30 cellular contexts compared by ENCODE assay signal in genomic region chr2:137997733-137998132, GRCh38. TPM values are rescaled to one million over a fixed set of nuclear protein-coding genes. Genes with fewer than 3 reads are reported as not detected.
DNase-seq lines count a peak whose midpoint lies in the region; ATAC-seq, FAIRE-seq and TF ChIP-seq lines count a peak whose summit lies in the region.
"Had no signal": no experiment of that assay in that cellular context is flagged by ENCODE, and none has a peak within 500 bp of the region (broad histone marks: within the 10 kb centered on the region; RNA-seq: fewer than 3 reads in every experiment).

No MANE protein-coding gene starts in this region.

- H3K27ac ChIP-seq in HepG2 (ENCODE audit: extremely low read length, insufficient read depth, low read length) (no peak overlapping the region), right lobe of liver (no peak overlapping the region)
- H3K27ac ChIP-seq: 22Rv1; A549; BLaER1; BLaER1 treated with 17β-estradiol and CSF1 and Interleukin-3, amounts not matched to agents 10 nM and 100 nM; C4-2B had no signal

- 0 out of 2 replicates have a peak, but pooled peaks cover 6% of the 10 kb centered on the region for H4K20me1 ChIP-seq in HepG2 (ENCODE audit: insufficient read depth, low read length)
- H4K20me1 ChIP-seq: BLaER1 had no signal

- H3K9me3 ChIP-seq in HepG2 (ENCODE audit: low read length), result peaks cover 35% of the 10 kb centered on the region
- no peaks in the 10 kb centered on the region for H3K9me3 ChIP-seq in right lobe of liver
- H3K9me3 ChIP-seq: BE2C had no signal

- intact Hi-C loops in HepG2 (cut with micrococcal nuclease; ENCODE audit: unreplicated experiment) (no loop called here), right lobe of liver (cut with DNase I) (no loop called here)

- peaks cover 14 to 42% of the 10 kb centered on the region in 2 experiments for H3K36me3 ChIP-seq in HepG2 (replicated peaks in 1 of 2; ENCODE audit: control insufficient read depth in 1 of 2, insufficient read depth in 2 of 2, low read length in 2 of 2)
- peaks cover 0 to 14% (median 7%) of the 10 kb centered on the region in 4 donors for H3K36me3 ChIP-seq in right lobe of liver
- H3K36me3 ChIP-seq: BE2C, BLaER1 had no signal

- 97% methylated on average over 4 of the region's 4 CpGs for WGBS in HepG2 (ENCODE audit: low lambda C conversion rate)
- 93% methylated on average over 4 of the region's 4 CpGs for WGBS in right lobe of liver (ENCODE audit: insufficient coverage, low coverage, low lambda C conversion rate, missing lambda C conversion rate)

- ATAC-seq in HepG2 (peak; percentile 62), right lobe of liver (no peak)
- ATAC-seq: A549; CD8-positive, alpha-beta T cell had no signal

- no peak for FAIRE-seq in HepG2 (lab: Jason Lieb, UNC)
- FAIRE-seq: A204.1, A549, D721Med had no signal

- no peak for TF ChIP-seq RAD21 in HepG2 (CRISPR knock-in tag; IDR thresholded peaks at IDR 0.05)

- BruUV-seq in HepG2 (replicated peaks; lab: Mats Ljungman, UMichigan), result no TSS peak

- TF ChIP-seq POLR2A in HepG2 (IDR thresholded peaks at IDR 0.05; ENCODE audit: insufficient read depth in 1 of 2, low read depth in 2 of 2, low read length in 2 of 2) (no peak), right lobe of liver (IDR thresholded peaks at IDR 0.05) (no peak)

- TF ChIP-seq EP300 in HepG2 (IDR thresholded peaks at IDR 0.05; ENCODE audit: low read depth in 2 of 2, low read length in 2 of 2) (no peak), HepG2 (CRISPR knock-in tag; IDR thresholded peaks at IDR 0.05; ENCODE audit: borderline replicate concordance) (no peak)

- in situ Hi-C loops in HepG2 (cut with HindIII; ENCODE audit: extremely low pct_ligation_motif_present, low pct_unique_long_range_greater_than_20kb), result no loop called here

- no peak overlapping the region for H3K4me2 ChIP-seq in HepG2 (ENCODE audit: low read depth, low read length)
- H3K4me2 ChIP-seq: A549; BLaER1; BLaER1 treated with 17β-estradiol and CSF1 and Interleukin-3, amounts not matched to agents 10 nM and 100 nM had no signal

- CTCF ChIA-PET in HepG2 (lab: Yijun Ruan, JAX; ENCODE audit: low intra/inter-chr PET ratio, low total read pairs), result no interaction called here

- no peak overlapping the region for H2AFZ ChIP-seq in HepG2 (ENCODE audit: low read length)

- TF ChIP-seq CTCF in HepG2 (CRISPR knock-in tag; IDR thresholded peaks at IDR 0.05), result no peak
- no peak for TF ChIP-seq CTCF in right lobe of liver (IDR thresholded peaks at IDR 0.05)

- peaks cover 6% of the 10 kb centered on the region for H3K79me2 ChIP-seq in HepG2 (ENCODE audit: insufficient read depth, low read length)

- H3K9ac ChIP-seq in HepG2 (ENCODE audit: insufficient read depth, low read depth, low read length), result no peak overlapping the region
- H3K9ac ChIP-seq: BLaER1; BLaER1 treated with 17β-estradiol and CSF1 and Interleukin-3, amounts not matched to agents 10 nM and 100 nM had no signal

- POLR2A ChIA-PET in HepG2 (lab: Yijun Ruan, JAX), result interaction anchor here (1.2 kb wide), 1 partner anchor 19 kb away, joined by 3 read pairs; no protein-coding TSS in a partner anchor

- no peaks in the 10 kb centered on the region for H3K4me1 ChIP-seq in HepG2 (ENCODE audit: insufficient read depth, low read length)
- H3K4me1 ChIP-seq in right lobe of liver, result no peaks in the 10 kb centered on the region
- H3K4me1 ChIP-seq: A549, BE2C, BLaER1, Caco-2 had no signal

- H3K27me3 ChIP-seq in HepG2 (ENCODE audit: control insufficient read depth in 1 of 2, insufficient read depth in 2 of 2, low read length in 2 of 2) (no peaks in the 10 kb centered on the region), right lobe of liver (no peaks in the 10 kb centered on the region)
- H3K27me3 ChIP-seq: BE2C; BLaER1; BLaER1 treated with 17β-estradiol and CSF1 and Interleukin-3, amounts not matched to agents 10 nM and 100 nM had no signal

- DNase-seq in HepG2 (ENCODE audit: low spot score), result no peak
- no peak for DNase-seq in right lobe of liver
- DNase-seq: 8988T; ACHN; AML-193; BE2C; C1 segment of cervical spinal cord; Caco-2; Calu3; CD4-positive, alpha-beta memory T cell; CD4-positive, alpha-beta T cell; CD4-positive, CD25-positive, alpha-beta regulatory T cell; CD8-positive, alpha-beta memory T cell; CD8-positive, alpha-beta T cell; COR-L47; DMS 273 treated with DMSO at 0.1 percent for 48 hours; DMS153; DMS53; DMS79; DMS79 treated with DMSO at 0.1 percent for 48 hours; DND-41; EL had no signal

- H3K4me3 ChIP-seq in HepG2 (replicated peaks in 1 of 3; ENCODE audit: insufficient read depth in 1 of 3, low read depth in 2 of 3, low read length in 3 of 3), result no peak overlapping the region
- no peak overlapping the region for H3K4me3 ChIP-seq in right lobe of liver
- H3K4me3 ChIP-seq: A549; BLaER1; BLaER1 treated with 17β-estradiol and CSF1 and Interleukin-3, amounts not matched to agents 10 nM and 100 nM had no signal

TF ChIP-seq in HepG2, 621 proteins besides CTCF, POLR2A, EP300 and RAD21 (continues in another document):
- TF ChIP-seq RBM22 (optimal IDR thresholded peaks at IDR 0.05; ENCODE audit: low read length) (peak; percentile 69), RFX3 (CRISPR knock-in tag; IDR thresholded peaks at IDR 0.05) (no peak), DNMT3B (CRISPR knock-in tag; conservative IDR thresholded peaks at IDR 0.05) (no peak), ZNF280D (CRISPR knock-in tag; IDR thresholded peaks at IDR 0.05) (0 out of 2 replicates have a peak, but pooled peaks have one; percentile 3), POLR2G (IDR thresholded peaks at IDR 0.05; ENCODE audit: low read depth, low read length) (peak; percentile 47; the same call in 1 of the 2 replicates), ZNF331 (CRISPR knock-in tag; IDR thresholded peaks at IDR 0.05) (0 out of 2 replicates have a peak, but pooled peaks have one; percentile 41), XRCC5 (optimal IDR thresholded peaks at IDR 0.05; ENCODE audit: low read length) (no peak)
- TF ChIP-seq, protein P1, sequence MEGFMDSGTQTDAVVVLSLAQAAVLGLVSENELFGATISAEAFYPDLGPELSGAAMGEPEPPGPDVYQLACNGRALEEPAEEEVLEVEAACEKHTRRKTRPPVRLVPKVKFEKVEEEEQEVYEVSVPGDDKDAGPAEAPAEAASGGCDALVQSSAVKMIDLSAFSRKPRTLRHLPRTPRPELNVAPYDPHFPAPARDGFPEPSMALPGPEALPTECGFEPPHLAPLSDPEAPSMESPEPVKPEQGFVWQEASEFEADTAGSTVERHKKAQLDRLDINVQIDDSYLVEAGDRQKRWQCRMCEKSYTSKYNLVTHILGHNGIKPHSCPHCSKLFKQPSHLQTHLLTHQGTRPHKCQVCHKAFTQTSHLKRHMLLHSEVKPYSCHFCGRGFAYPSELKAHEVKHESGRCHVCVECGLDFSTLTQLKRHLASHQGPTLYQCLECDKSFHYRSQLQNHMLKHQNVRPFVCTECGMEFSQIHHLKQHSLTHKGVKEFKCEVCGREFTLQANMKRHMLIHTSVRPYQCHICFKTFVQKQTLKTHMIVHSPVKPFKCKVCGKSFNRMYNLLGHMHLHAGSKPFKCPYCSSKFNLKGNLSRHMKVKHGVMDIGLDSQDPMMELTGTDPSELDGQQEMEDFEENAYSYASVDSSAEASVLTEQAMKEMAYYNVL (CRISPR knock-in tag; IDR thresholded peaks at IDR 0.05; ENCODE audit: borderline replicate concordance), result no peak

RNA-seq across cellular contexts. Expression of gene HNMT, which starts 33.5 kb away (rescaled TPM):
- total RNA-seq in HepG2 (2016; rRNA removed; fragmentation: Illumina TruSeq; extraction: Trizol), result 309 and 372 TPM in 2 replicates
- 103 and 116 TPM in 2 replicates for total RNA-seq in HepG2 (2016; cell fraction: cytosol; rRNA removed; fragmentation: Illumina TruSeq; extraction: Trizol; ENCODE audit: low read depth)
- total RNA-seq in HepG2 (2016; cell fraction: insoluble cytoplasmic fraction; rRNA removed; fragmentation: Illumina TruSeq; extraction: Trizol), result 312 and 373 TPM in 2 replicates
- total RNA-seq in HepG2 (2016; cell fraction: membrane; rRNA removed; fragmentation: Illumina TruSeq; extraction: Trizol), result 157 and 177 TPM in 2 replicates
- 234 and 240 TPM in 2 replicates for total RNA-seq in HepG2 (2016; cell fraction: nucleus; rRNA removed; fragmentation: Illumina TruSeq; extraction: Trizol)
- polyA plus RNA-seq in HepG2 (2011; rRNA removed), result 259 and 279 TPM in 2 replicates
- 170 and 271 TPM in 2 replicates for polyA plus RNA-seq in HepG2 (2011; cell fraction: cytosol; rRNA removed)
- 129 and 171 TPM in 2 replicates for polyA plus RNA-seq in HepG2 (2011; cell fraction: nucleus; rRNA removed)
- 561 and 648 TPM in 2 replicates for polyA plus RNA-seq in HepG2 (2012)
- polyA plus RNA-seq in HepG2 (2016; cell fraction: cytosol; fragmentation: Illumina TruSeq; extraction: Trizol; ENCODE audit: low read depth), result 80.3 and 85.6 TPM in 2 replicates
- polyA plus RNA-seq in HepG2 (2016; cell fraction: insoluble cytoplasmic fraction; fragmentation: Illumina TruSeq; extraction: Trizol; ENCODE audit: low read depth), result 297 and 326 TPM in 2 replicates
- polyA plus RNA-seq in HepG2 (2016; cell fraction: membrane; fragmentation: Illumina TruSeq; extraction: Trizol; ENCODE audit: low read depth), result 111 and 113 TPM in 2 replicates
- 221 and 224 TPM in 2 replicates for polyA plus RNA-seq in HepG2 (2016; cell fraction: nucleus; fragmentation: Illumina TruSeq; extraction: Trizol; ENCODE audit: insufficient read depth, low read depth)
- 14.7 and 77.3 TPM in 2 replicates for polyA minus RNA-seq in HepG2 (2011; rRNA and poly(A)+ RNA removed; ENCODE audit: low replicate concordance)
- 111 and 128 TPM in 2 replicates for polyA minus RNA-seq in HepG2 (2011; cell fraction: cytosol; rRNA and poly(A)+ RNA removed)
- polyA minus RNA-seq in HepG2 (2011; cell fraction: nucleus; rRNA and poly(A)+ RNA removed), result 529 and 697 TPM in 2 replicates
- total RNA-seq in right lobe of liver, result 100 to 1,000 TPM in 1 of 6 experiments, 10 to 100 TPM in 5; 47.2 to 101 (median 59.8) TPM
- total RNA-seq: B cell; CD4-positive, CD25-positive, alpha-beta regulatory T cell; CD8-positive, alpha-beta T cell had no signal
- polyA plus RNA-seq: CD4-positive, alpha-beta memory T cell; CD4-positive, CD25-positive, alpha-beta regulatory T cell; CD8-positive, alpha-beta memory T cell had no signal
